Comparison of ENCODE assay signal across 17 cellular contexts in genomic region chr13:107422421-107422820, GRCh38.
"Had no signal": no experiment of that assay in that cellular context is flagged by ENCODE, and none has a peak within 500 bp of the region (broad histone marks: within the 10 kb centered on the region; RNA-seq: fewer than 3 reads in every experiment).

No MANE protein-coding gene starts in this region.

- H3K4me1 ChIP-seq: ascending aorta, left lung had no signal

- H3K4me3 Mint-ChIP-seq: activated CD4-positive, alpha-beta memory T cell treated with anti-CD3 and anti-CD28 coated beads for 36 hours; activated CD4-positive, alpha-beta T cell treated with anti-CD3 and anti-CD28 coated beads for 36 hours; naive B cell; stimulated activated effector memory CD8-positive, alpha-beta T cell treated with anti-CD3 and anti-CD28 coated beads, Interleukin-12 subunit alpha, Interleukin-12 subunit beta, amount 100 ng/mL, for 72 hours had no signal

- H3K9me3 ChIP-seq: ascending aorta, left lung had no signal

- H3K27ac Mint-ChIP-seq: activated CD4-positive, alpha-beta memory T cell treated with anti-CD3 and anti-CD28 coated beads for 36 hours; activated CD4-positive, alpha-beta T cell treated with anti-CD3 and anti-CD28 coated beads for 36 hours; naive B cell; stimulated activated effector memory CD8-positive, alpha-beta T cell treated with anti-CD3 and anti-CD28 coated beads, Interleukin-12 subunit alpha, Interleukin-12 subunit beta, amount 100 ng/mL, for 72 hours had no signal

- H3K4me1 Mint-ChIP-seq: activated CD4-positive, alpha-beta T cell treated with anti-CD3 and anti-CD28 coated beads for 36 hours; naive B cell; stimulated activated effector memory CD8-positive, alpha-beta T cell treated with anti-CD3 and anti-CD28 coated beads, Interleukin-12 subunit alpha, Interleukin-12 subunit beta, amount 100 ng/mL, for 72 hours had no signal

- ATAC-seq: activated CD4-positive, alpha-beta T cell treated with anti-CD3 and anti-CD28 coated beads for 36 hours; esophagus mucosa; left lung; stimulated activated effector memory CD8-positive, alpha-beta T cell treated with anti-CD3 and anti-CD28 coated beads, Interleukin-12 subunit alpha, Interleukin-12 subunit beta, amount 100 ng/mL, for 72 hours had no signal

- H3K27ac ChIP-seq: ascending aorta, dorsolateral prefrontal cortex, hepatocyte, left lung, VCaP had no signal

- DNase-seq: activated CD4-positive, alpha-beta memory T cell treated with anti-CD3 and anti-CD28 coated beads for 36 hours; activated CD4-positive, alpha-beta T cell treated with anti-CD3 and anti-CD28 coated beads for 36 hours; activated CD8-positive, alpha-beta memory T cell treated with anti-CD3 and anti-CD28 coated beads, Interleukin-2, amount 50 U/mL, for 48 hours; activated gamma-delta T cell treated with Interleukin-2 at 50 U/mL for 16 hours; dorsolateral prefrontal cortex; kidney; left lung; mammary epithelial cell; naive B cell; posterior cingulate gyrus; retina; T-helper 1 cell had no signal

- H3K4me3 ChIP-seq: ascending aorta, dorsolateral prefrontal cortex, hepatocyte, left lung had no signal

- H3K27me3 ChIP-seq: ascending aorta, dorsolateral prefrontal cortex, hepatocyte, left lung had no signal

- H3K36me3 Mint-ChIP-seq: activated CD4-positive, alpha-beta memory T cell treated with anti-CD3 and anti-CD28 coated beads for 36 hours; naive B cell; stimulated activated effector memory CD8-positive, alpha-beta T cell treated with anti-CD3 and anti-CD28 coated beads, Interleukin-12 subunit alpha, Interleukin-12 subunit beta, amount 100 ng/mL, for 72 hours had no signal

- H3K36me3 ChIP-seq: ascending aorta, left lung had no signal

- H3K27me3 Mint-ChIP-seq: activated CD4-positive, alpha-beta memory T cell treated with anti-CD3 and anti-CD28 coated beads for 36 hours; activated CD4-positive, alpha-beta T cell treated with anti-CD3 and anti-CD28 coated beads for 36 hours; naive B cell had no signal
